1 cellular context compared by ENCODE assay signal in genomic region chr2:85538507-85539360, GRCh38.
TF ChIP-seq lines count a peak whose summit lies in the region.

Gene MAT2A (plus strand): TSS chr2:85539168. CDS start chr2:85539288, 120 bp downstream.

TF ChIP-seq in K562, 482 proteins besides CTCF, POLR2A, EP300 and RAD21 (continued from another document and continues in another):
- TF ChIP-seq, protein P1, sequence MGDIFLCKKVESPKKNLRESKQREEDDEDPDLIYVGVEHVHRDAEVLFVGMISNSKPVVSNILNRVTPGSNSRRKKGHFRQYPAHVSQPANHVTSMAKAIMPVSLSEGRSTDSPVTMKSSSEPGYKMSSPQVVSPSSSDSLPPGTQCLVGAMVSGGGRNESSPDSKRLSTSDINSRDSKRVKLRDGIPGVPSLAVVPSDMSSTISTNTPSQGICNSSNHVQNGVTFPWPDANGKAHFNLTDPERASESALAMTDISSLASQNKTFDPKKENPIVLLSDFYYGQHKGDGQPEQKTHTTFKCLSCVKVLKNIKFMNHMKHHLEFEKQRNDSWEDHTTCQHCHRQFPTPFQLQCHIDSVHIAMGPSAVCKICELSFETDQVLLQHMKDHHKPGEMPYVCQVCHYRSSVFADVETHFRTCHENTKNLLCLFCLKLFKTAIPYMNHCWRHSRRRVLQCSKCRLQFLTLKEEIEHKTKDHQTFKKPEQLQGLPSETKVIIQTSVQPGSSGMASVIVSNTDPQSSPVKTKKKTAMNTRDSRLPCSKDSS (IDR thresholded peaks at IDR 0.05; ENCODE audit: low read depth, partially characterized antibody), result no peak
- no peak for TF ChIP-seq ZNF398 (CRISPR knock-in tag; IDR thresholded peaks at IDR 0.05)
- TF ChIP-seq, protein P2, sequence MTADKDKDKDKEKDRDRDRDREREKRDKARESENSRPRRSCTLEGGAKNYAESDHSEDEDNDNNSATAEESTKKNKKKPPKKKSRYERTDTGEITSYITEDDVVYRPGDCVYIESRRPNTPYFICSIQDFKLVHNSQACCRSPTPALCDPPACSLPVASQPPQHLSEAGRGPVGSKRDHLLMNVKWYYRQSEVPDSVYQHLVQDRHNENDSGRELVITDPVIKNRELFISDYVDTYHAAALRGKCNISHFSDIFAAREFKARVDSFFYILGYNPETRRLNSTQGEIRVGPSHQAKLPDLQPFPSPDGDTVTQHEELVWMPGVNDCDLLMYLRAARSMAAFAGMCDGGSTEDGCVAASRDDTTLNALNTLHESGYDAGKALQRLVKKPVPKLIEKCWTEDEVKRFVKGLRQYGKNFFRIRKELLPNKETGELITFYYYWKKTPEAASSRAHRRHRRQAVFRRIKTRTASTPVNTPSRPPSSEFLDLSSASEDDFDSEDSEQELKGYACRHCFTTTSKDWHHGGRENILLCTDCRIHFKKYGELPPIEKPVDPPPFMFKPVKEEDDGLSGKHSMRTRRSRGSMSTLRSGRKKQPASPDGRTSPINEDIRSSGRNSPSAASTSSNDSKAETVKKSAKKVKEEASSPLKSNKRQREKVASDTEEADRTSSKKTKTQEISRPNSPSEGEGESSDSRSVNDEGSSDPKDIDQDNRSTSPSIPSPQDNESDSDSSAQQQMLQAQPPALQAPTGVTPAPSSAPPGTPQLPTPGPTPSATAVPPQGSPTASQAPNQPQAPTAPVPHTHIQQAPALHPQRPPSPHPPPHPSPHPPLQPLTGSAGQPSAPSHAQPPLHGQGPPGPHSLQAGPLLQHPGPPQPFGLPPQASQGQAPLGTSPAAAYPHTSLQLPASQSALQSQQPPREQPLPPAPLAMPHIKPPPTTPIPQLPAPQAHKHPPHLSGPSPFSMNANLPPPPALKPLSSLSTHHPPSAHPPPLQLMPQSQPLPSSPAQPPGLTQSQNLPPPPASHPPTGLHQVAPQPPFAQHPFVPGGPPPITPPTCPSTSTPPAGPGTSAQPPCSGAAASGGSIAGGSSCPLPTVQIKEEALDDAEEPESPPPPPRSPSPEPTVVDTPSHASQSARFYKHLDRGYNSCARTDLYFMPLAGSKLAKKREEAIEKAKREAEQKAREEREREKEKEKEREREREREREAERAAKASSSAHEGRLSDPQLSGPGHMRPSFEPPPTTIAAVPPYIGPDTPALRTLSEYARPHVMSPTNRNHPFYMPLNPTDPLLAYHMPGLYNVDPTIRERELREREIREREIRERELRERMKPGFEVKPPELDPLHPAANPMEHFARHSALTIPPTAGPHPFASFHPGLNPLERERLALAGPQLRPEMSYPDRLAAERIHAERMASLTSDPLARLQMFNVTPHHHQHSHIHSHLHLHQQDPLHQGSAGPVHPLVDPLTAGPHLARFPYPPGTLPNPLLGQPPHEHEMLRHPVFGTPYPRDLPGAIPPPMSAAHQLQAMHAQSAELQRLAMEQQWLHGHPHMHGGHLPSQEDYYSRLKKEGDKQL (CRISPR knock-in tag; IDR thresholded peaks at IDR 0.05; ENCODE audit: borderline replicate concordance), result peak; percentile 96
- TF ChIP-seq RBFOX2 (IDR thresholded peaks at IDR 0.05; ENCODE audit: low read depth, low read length), result peak; percentile 99
- TF ChIP-seq RBBP5 (IDR thresholded peaks at IDR 0.05; ENCODE audit: borderline replicate concordance, insufficient read depth, low read length, poor library complexity, severe bottlenecking), result peak; percentile 31
- TF ChIP-seq ZNF436 (CRISPR knock-in tag; IDR thresholded peaks at IDR 0.05), result peak; percentile 48; the same call in 1 of the 2 replicates
- no peak for TF ChIP-seq HSF4 (CRISPR knock-in tag; IDR thresholded peaks at IDR 0.05; ENCODE audit: borderline replicate concordance)
- TF ChIP-seq USF2 (CRISPR knock-in tag; IDR thresholded peaks at IDR 0.05), result no peak
- TF ChIP-seq, protein P3, sequence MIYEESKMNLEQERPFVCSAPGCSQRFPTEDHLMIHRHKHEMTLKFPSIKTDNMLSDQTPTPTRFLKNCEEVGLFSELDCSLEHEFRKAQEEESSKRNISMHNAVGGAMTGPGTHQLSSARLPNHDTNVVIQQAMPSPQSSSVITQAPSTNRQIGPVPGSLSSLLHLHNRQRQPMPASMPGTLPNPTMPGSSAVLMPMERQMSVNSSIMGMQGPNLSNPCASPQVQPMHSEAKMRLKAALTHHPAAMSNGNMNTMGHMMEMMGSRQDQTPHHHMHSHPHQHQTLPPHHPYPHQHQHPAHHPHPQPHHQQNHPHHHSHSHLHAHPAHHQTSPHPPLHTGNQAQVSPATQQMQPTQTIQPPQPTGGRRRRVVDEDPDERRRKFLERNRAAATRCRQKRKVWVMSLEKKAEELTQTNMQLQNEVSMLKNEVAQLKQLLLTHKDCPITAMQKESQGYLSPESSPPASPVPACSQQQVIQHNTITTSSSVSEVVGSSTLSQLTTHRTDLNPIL (CRISPR knock-in tag; IDR thresholded peaks at IDR 0.05), result no peak
- no peak for TF ChIP-seq BRCA1 (IDR thresholded peaks at IDR 0.05)
- no peak for TF ChIP-seq BRCA1 (CRISPR knock-in tag; IDR thresholded peaks at IDR 0.05)
- no peak for TF ChIP-seq ZKSCAN8 (CRISPR knock-in tag; IDR thresholded peaks at IDR 0.05)
- TF ChIP-seq ZNF212 (CRISPR knock-in tag; IDR thresholded peaks at IDR 0.05), result no peak
- peak; percentile 85 to 93 for TF ChIP-seq MLLT1 (IDR thresholded peaks at IDR 0.05)
- peak; percentile 20 to 94; a peak in 3 of 4 replicates for TF ChIP-seq TBL1XR1 (IDR thresholded peaks at IDR 0.05; ENCODE audit: low read length in 2 of 2)
- TF ChIP-seq TEAD2 (tag; IDR thresholded peaks at IDR 0.05), result no peak
- peak; percentile 66 to 80 for TF ChIP-seq E2F6 (IDR thresholded peaks at IDR 0.05; ENCODE audit: borderline replicate concordance in 1 of 2, extremely low read depth in 1 of 2, insufficient read depth in 1 of 2, insufficient read length in 1 of 2, low read depth in 1 of 2, low read length in 1 of 2, poor library complexity in 1 of 2, severe bottlenecking in 1 of 2)
- peak; percentile 56; the same call in 1 of the 2 replicates for TF ChIP-seq FOSL1 (tag; conservative IDR thresholded peaks at IDR 0.05)
- TF ChIP-seq ETS2 (tag; IDR thresholded peaks at IDR 0.05; ENCODE audit: borderline replicate concordance, poor library complexity, severe bottlenecking), result no peak
- no peak for TF ChIP-seq HDAC3 (IDR thresholded peaks at IDR 0.05; ENCODE audit: borderline replicate concordance, partially characterized antibody)
- peak; percentile 24; the same call in 1 of the 2 replicates for TF ChIP-seq ZBTB9 (CRISPR knock-in tag; IDR thresholded peaks at IDR 0.05)
- TF ChIP-seq OTX1 (CRISPR knock-in tag; IDR thresholded peaks at IDR 0.05), result no peak
- no peak for TF ChIP-seq HOXB6 (CRISPR knock-in tag; IDR thresholded peaks at IDR 0.05; ENCODE audit: borderline replicate concordance)
- no peak; the same call in 1 of the 2 replicates for TF ChIP-seq TEAD4 (IDR thresholded peaks at IDR 0.05; ENCODE audit: low read length)
- TF ChIP-seq TEAD4 (CRISPR knock-in tag; IDR thresholded peaks at IDR 0.05; ENCODE audit: borderline replicate concordance), result no peak
- TF ChIP-seq, protein P4, sequence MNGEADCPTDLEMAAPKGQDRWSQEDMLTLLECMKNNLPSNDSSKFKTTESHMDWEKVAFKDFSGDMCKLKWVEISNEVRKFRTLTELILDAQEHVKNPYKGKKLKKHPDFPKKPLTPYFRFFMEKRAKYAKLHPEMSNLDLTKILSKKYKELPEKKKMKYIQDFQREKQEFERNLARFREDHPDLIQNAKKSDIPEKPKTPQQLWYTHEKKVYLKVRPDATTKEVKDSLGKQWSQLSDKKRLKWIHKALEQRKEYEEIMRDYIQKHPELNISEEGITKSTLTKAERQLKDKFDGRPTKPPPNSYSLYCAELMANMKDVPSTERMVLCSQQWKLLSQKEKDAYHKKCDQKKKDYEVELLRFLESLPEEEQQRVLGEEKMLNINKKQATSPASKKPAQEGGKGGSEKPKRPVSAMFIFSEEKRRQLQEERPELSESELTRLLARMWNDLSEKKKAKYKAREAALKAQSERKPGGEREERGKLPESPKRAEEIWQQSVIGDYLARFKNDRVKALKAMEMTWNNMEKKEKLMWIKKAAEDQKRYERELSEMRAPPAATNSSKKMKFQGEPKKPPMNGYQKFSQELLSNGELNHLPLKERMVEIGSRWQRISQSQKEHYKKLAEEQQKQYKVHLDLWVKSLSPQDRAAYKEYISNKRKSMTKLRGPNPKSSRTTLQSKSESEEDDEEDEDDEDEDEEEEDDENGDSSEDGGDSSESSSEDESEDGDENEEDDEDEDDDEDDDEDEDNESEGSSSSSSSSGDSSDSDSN (IDR thresholded peaks at IDR 0.05; ENCODE audit: borderline replicate concordance in 1 of 2, low read depth in 2 of 2, low read length in 2 of 2), result no peak
- TF ChIP-seq IRF9 (tag; IDR thresholded peaks at IDR 0.05), result no peak
- no peak for TF ChIP-seq ZNF12 (CRISPR knock-in tag; IDR thresholded peaks at IDR 0.05)
- TF ChIP-seq SMC3 (conservative IDR thresholded peaks at IDR 0.05; ENCODE audit: insufficient read depth, low read depth, low read length), result peak; percentile 58
- peak; percentile 97 for TF ChIP-seq PML (IDR thresholded peaks at IDR 0.05; ENCODE audit: low read length)
- peak; percentile 75 for TF ChIP-seq NR2C2 (CRISPR knock-in tag; IDR thresholded peaks at IDR 0.05)
- TF ChIP-seq NR2C2 (tag; IDR thresholded peaks at IDR 0.05), result peak; percentile 69
- TF ChIP-seq JUN (IDR thresholded peaks at IDR 0.05; ENCODE audit: borderline replicate concordance, low read depth, low read length), result no peak
- no peak for TF ChIP-seq JUN (CRISPR knock-in tag; IDR thresholded peaks at IDR 0.05; ENCODE audit: borderline replicate concordance)
- no peak for TF ChIP-seq NCOA4 (IDR thresholded peaks at IDR 0.05; ENCODE audit: partially characterized antibody)
- TF ChIP-seq TRIM24 (IDR thresholded peaks at IDR 0.05), result peak in 1 of 2 experiments; percentile 73; a peak in 2 of 4 replicates
- TF ChIP-seq, protein P5, sequence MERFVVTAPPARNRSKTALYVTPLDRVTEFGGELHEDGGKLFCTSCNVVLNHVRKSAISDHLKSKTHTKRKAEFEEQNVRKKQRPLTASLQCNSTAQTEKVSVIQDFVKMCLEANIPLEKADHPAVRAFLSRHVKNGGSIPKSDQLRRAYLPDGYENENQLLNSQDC (CRISPR knock-in tag; IDR thresholded peaks at IDR 0.05), result peak; percentile 55
- TF ChIP-seq ARID3A (IDR thresholded peaks at IDR 0.05; ENCODE audit: borderline replicate concordance, low read depth, low read length), result no peak
